In the genomic region with DNA sequence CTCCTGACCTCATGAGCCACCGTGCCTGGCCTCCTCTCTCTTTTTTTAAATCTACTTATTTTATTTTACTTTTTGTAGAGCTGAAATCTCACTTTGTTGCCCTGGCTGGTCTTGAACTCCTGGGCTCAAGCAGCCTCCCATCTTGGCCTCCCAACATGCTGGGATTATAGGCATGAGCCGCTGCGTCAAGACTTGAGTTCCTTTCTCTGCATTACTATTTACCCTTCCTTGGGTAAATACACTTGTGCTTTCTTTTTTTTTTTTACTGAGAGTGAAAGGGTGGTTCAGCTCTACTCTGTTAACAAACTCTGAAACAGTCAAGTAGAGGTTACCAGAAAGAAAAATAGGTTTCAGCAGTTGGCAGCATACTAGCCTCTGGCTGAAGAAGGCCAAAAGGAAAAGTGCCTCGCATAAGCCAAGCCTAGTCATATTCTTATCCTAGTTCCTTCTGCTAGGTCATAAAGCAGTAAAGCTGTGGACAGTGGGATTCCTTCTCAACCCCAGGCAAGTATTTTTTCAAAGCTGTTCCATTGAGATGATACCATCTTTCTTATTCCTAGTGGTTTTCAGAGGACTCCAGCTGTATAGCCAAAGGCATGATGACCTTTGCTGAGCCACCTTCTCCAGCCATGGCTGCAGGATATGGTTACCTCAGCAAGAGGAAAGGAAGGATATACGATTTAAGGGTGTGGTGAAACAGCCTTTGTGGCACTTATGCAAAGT, we compare ENCODE assay signal across 14 cellular contexts.
A peak's percentile ranks its signal among the peaks of the same experiment; 100 is the strongest.
DNase-seq lines count a peak whose midpoint lies in the region; ATAC-seq and TF ChIP-seq lines count a peak whose summit lies in the region.
"Had no signal": no experiment of that assay in that cellular context is flagged by ENCODE, and none has a peak within 500 bp of the region (broad histone marks: within the 10 kb centered on the region; RNA-seq: fewer than 3 reads in every experiment).

No MANE protein-coding gene starts in this region.

- no peaks in the 10 kb centered on the region for H3K27me3 Mint-ChIP-seq in activated naive CD8-positive, alpha-beta T cell
- no peaks in the 10 kb centered on the region for H3K27me3 Mint-ChIP-seq in activated naive CD8-positive, alpha-beta T cell treated with anti-CD3 and anti-CD28 coated beads for 36 hours
- H3K27me3 Mint-ChIP-seq: B cell had no signal

- no peak for ATAC-seq in GM18907 (IDR thresholded peaks at IDR 0.05; ENCODE audit: unreplicated experiment)

- H3K9me3 ChIP-seq in transverse colon = no peaks in the 10 kb centered on the region
- H3K9me3 ChIP-seq: breast epithelium had no signal

- no peak for TF ChIP-seq EP300 in transverse colon (IDR thresholded peaks at IDR 0.05; ENCODE audit: low read depth)

- no peaks in the 10 kb centered on the region for H3K36me3 ChIP-seq in transverse colon
- H3K36me3 ChIP-seq: breast epithelium had no signal

- H3K27ac Mint-ChIP-seq in activated naive CD8-positive, alpha-beta T cell = peak overlapping the region; percentile 34
- no peak overlapping the region for H3K27ac Mint-ChIP-seq in activated naive CD8-positive, alpha-beta T cell treated with anti-CD3 and anti-CD28 coated beads for 36 hours

- H3K4me1 ChIP-seq in transverse colon = peaks cover 6 to 65% (median 48%) of the 10 kb centered on the region in 4 donors

- intact Hi-C loops in transverse colon (cut with DNase I; ENCODE audit: low total_unique reads) = no loop called here

- H3K27ac ChIP-seq in transverse colon = peak overlapping the region; percentile 71 to 81 (median 77)

- WGBS in transverse colon (ENCODE audit: low coverage in 1 of 2), 2 donors = 37 to 58% methylated on average over 3 to 5 of the region's 5 CpGs

- H3K4me3 ChIP-seq in transverse colon = no peak overlapping the region
- H3K4me3 ChIP-seq: breast epithelium had no signal

- peaks cover 23% of the 10 kb centered on the region for H3K36me3 Mint-ChIP-seq in activated naive CD8-positive, alpha-beta T cell
- H3K36me3 Mint-ChIP-seq in activated naive CD8-positive, alpha-beta T cell treated with anti-CD3 and anti-CD28 coated beads for 36 hours = peaks cover 48% of the 10 kb centered on the region

- in situ Hi-C loops in SK-MEL-5 (cut with HindIII; ENCODE audit: low pct_unique_long_range_greater_than_20kb, low sequenced_read_pairs) = no loop called here
- in situ Hi-C loops in transverse colon (cut with MboI; ENCODE audit: low pct_ligation_motif_present in 1 of 4, low pct_unique_long_range_greater_than_20kb in 1 of 4, low sequenced_read_pairs in 3 of 4) = loop anchor here in 1 of 4 donors (25.0 kb wide), 1 partner anchor 203 kb away; no protein-coding TSS in a partner anchor

- H3K27me3 ChIP-seq in transverse colon = no peaks in the 10 kb centered on the region
- H3K27me3 ChIP-seq: breast epithelium had no signal

- H3K4me1 Mint-ChIP-seq in activated naive CD8-positive, alpha-beta T cell (ENCODE audit: low read depth) = peaks cover 60% of the 10 kb centered on the region
- peaks cover 44% of the 10 kb centered on the region for H3K4me1 Mint-ChIP-seq in activated naive CD8-positive, alpha-beta T cell treated with anti-CD3 and anti-CD28 coated beads for 36 hours

- H3K9me3 Mint-ChIP-seq in activated naive CD8-positive, alpha-beta T cell (ENCODE audit: low read depth) = peaks cover 12% of the 10 kb centered on the region
- H3K9me3 Mint-ChIP-seq in activated naive CD8-positive, alpha-beta T cell treated with anti-CD3 and anti-CD28 coated beads for 36 hours = peaks cover 8% of the 10 kb centered on the region

- H3K4me3 Mint-ChIP-seq in activated naive CD8-positive, alpha-beta T cell = no peak overlapping the region
- H3K4me3 Mint-ChIP-seq in activated naive CD8-positive, alpha-beta T cell treated with anti-CD3 and anti-CD28 coated beads for 36 hours = no peak overlapping the region
- H3K4me3 Mint-ChIP-seq: B cell had no signal

- TF ChIP-seq CTCF in transverse colon (IDR thresholded peaks at IDR 0.05) = no peak

- DNase-seq in activated naive CD8-positive, alpha-beta T cell treated with anti-CD3 and anti-CD28 coated beads for 36 hours = no peak
- peak; percentile 23 for DNase-seq in SK-MEL-5 (ENCODE audit: low read depth, low spot score)
- DNase-seq in islet precursor cell = peak; percentile 62
- no peak for DNase-seq in transverse colon
- no peak for DNase-seq in cortex of kidney (lab: John Stamatoyannopoulos, UW)
- DNase-seq in NCI-H2107 treated with DMSO at 0.1 percent for 48 hours (lab: John Stamatoyannopoulos, UW; ENCODE audit: unreplicated experiment) = no peak
- DNase-seq: kidney glomerular epithelial cell, NCI-H1092, NCI-H69, SK-N-SH had no signal

- no peak for TF ChIP-seq POLR2A in transverse colon (IDR thresholded peaks at IDR 0.05)

Comparison
In these comparisons a context has a peak if more than half of its experiments do, and no peak if none do; other contexts are left out.
1. DNase-seq: peak in SK-MEL-5 (single experiment) and islet precursor cell (single experiment); none in activated naive CD8-positive, alpha-beta T cell treated with anti-CD3 and anti-CD28 coated beads for 36 hours (single experiment), transverse colon (single experiment), cortex of kidney (single experiment) and NCI-H2107 treated with DMSO at 0.1 percent for 48 hours (single experiment).